Comparison of ENCODE assay signal across 16 cellular contexts in the genomic region with DNA sequence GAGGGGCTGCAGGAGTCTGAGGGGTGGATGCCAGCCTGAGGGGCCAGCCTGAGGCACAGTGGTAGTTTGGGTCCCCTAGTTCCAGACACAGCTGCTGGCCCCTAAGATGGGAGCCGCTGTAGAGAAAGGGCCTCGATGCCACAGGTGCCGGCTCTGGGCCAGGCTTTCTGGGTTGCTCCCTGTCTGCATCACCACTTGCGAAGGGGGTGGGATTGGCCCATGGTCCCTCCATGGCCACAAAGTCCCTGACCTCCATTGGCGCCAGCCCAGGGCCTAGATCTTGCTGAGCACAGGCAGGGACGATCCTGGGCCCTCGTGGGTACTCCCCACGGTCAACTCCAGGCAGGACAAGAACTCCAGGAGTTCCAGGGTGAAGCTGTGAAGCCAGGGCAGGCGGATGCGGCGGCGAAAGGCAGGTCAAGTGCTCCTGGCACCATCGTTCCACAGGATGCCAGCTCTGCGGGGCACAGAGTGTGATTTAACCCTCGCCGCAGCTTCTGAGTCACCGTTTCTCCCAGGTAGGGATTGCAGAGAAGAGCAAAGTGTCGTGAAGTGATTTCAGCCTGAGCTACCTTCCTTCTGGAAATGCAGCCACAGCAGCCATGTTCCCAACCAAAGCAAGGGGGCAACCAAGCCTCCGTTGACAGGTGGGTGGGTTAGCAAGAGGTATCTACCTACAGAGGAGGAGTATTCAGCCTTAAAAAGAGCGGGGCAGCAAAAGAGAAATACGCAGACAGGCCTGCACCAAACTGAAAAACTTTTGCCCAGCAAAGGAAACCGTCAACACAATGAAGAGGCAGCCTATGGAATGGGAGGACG. TPM values are rescaled to one million over a fixed set of nuclear protein-coding genes. Genes with fewer than 3 reads are reported as not detected.
A peak's percentile ranks its signal among the peaks of the same experiment; 100 is the strongest.
DNase-seq lines count a peak whose midpoint lies in the region; ATAC-seq and TF ChIP-seq lines count a peak whose summit lies in the region.
"Had no signal": no experiment of that assay in that cellular context is flagged by ENCODE, and none has a peak within 500 bp of the region (broad histone marks: within the 10 kb centered on the region; RNA-seq: fewer than 3 reads in every experiment).

No MANE protein-coding gene starts in this region.

- ATAC-seq in stimulated activated naive CD8-positive, alpha-beta T cell treated with anti-CD3 and anti-CD28 coated beads, Interleukin-15, amount 100 ng/mL, for 72 hours: no peak
- ATAC-seq in mucosa of descending colon (no peak), HG03469 (IDR thresholded peaks at IDR 0.05; ENCODE audit: unreplicated experiment) (no peak)
- ATAC-seq: CD8-positive, alpha-beta T cell had no signal

- no peak for TF ChIP-seq CTCF in mucosa of descending colon (IDR thresholded peaks at IDR 0.05)
- no peak for TF ChIP-seq CTCF in vagina (IDR thresholded peaks at IDR 0.05)

- TF ChIP-seq POLR2A in vagina (IDR thresholded peaks at IDR 0.05): no peak

- no peak overlapping the region for H3K4me3 Mint-ChIP-seq in stimulated activated naive CD8-positive, alpha-beta T cell treated with anti-CD3 and anti-CD28 coated beads, Interleukin-15, Interleukin-2, amounts not matched to agents 100 ng/mL and 50 ng/mL, for 24 hours
- H3K4me3 Mint-ChIP-seq in stimulated activated naive CD8-positive, alpha-beta T cell treated with anti-CD3 and anti-CD28 coated beads, Interleukin-15, amount 100 ng/mL, for 72 hours: peak overlapping the region in 1 of 2 donors; percentile 18
- H3K4me3 Mint-ChIP-seq in activated naive CD8-positive, alpha-beta T cell treated with anti-CD3 and anti-CD28 coated beads for 36 hours: no peak overlapping the region
- H3K4me3 Mint-ChIP-seq: CD8-positive, alpha-beta T cell had no signal

- H3K27me3 Mint-ChIP-seq in stimulated activated naive CD8-positive, alpha-beta T cell treated with anti-CD3 and anti-CD28 coated beads, Interleukin-15, Interleukin-2, amounts not matched to agents 100 ng/mL and 50 ng/mL, for 24 hours: peaks cover 21% of the 10 kb centered on the region
- H3K27me3 Mint-ChIP-seq in stimulated activated naive CD8-positive, alpha-beta T cell treated with anti-CD3 and anti-CD28 coated beads, Interleukin-15, amount 100 ng/mL, for 72 hours: no peaks in the 10 kb centered on the region
- H3K27me3 Mint-ChIP-seq in activated naive CD8-positive, alpha-beta T cell treated with anti-CD3 and anti-CD28 coated beads for 36 hours: peaks cover 9% of the 10 kb centered on the region

- H3K9me3 ChIP-seq in mucosa of descending colon (no peaks in the 10 kb centered on the region), vagina (no peaks in the 10 kb centered on the region)

- no peaks in the 10 kb centered on the region for H3K27me3 ChIP-seq in vagina

- H3K36me3 Mint-ChIP-seq in stimulated activated naive CD8-positive, alpha-beta T cell treated with anti-CD3 and anti-CD28 coated beads, Interleukin-15, Interleukin-2, amounts not matched to agents 100 ng/mL and 50 ng/mL, for 24 hours (ENCODE audit: low read depth): peaks cover 24% of the 10 kb centered on the region
- peaks cover 59% of the 10 kb centered on the region for H3K36me3 Mint-ChIP-seq in activated naive CD8-positive, alpha-beta T cell treated with anti-CD3 and anti-CD28 coated beads for 36 hours
- H3K36me3 Mint-ChIP-seq: CD8-positive, alpha-beta T cell had no signal

- peaks cover 37% of the 10 kb centered on the region for H3K4me1 Mint-ChIP-seq in stimulated activated naive CD8-positive, alpha-beta T cell treated with anti-CD3 and anti-CD28 coated beads, Interleukin-15, Interleukin-2, amounts not matched to agents 100 ng/mL and 50 ng/mL, for 24 hours (ENCODE audit: low read depth)
- peaks cover 59% of the 10 kb centered on the region for H3K4me1 Mint-ChIP-seq in stimulated activated naive CD8-positive, alpha-beta T cell treated with anti-CD3 and anti-CD28 coated beads, Interleukin-15, amount 100 ng/mL, for 72 hours
- peaks cover 42% of the 10 kb centered on the region for H3K4me1 Mint-ChIP-seq in activated naive CD8-positive, alpha-beta T cell treated with anti-CD3 and anti-CD28 coated beads for 36 hours

- H3K9me3 Mint-ChIP-seq in stimulated activated naive CD8-positive, alpha-beta T cell treated with anti-CD3 and anti-CD28 coated beads, Interleukin-15, Interleukin-2, amounts not matched to agents 100 ng/mL and 50 ng/mL, for 24 hours: no peaks in the 10 kb centered on the region
- H3K9me3 Mint-ChIP-seq in stimulated activated naive CD8-positive, alpha-beta T cell treated with anti-CD3 and anti-CD28 coated beads, Interleukin-15, amount 100 ng/mL, for 72 hours: no peaks in the 10 kb centered on the region
- H3K9me3 Mint-ChIP-seq in activated naive CD8-positive, alpha-beta T cell treated with anti-CD3 and anti-CD28 coated beads for 36 hours: no peaks in the 10 kb centered on the region
- H3K9me3 Mint-ChIP-seq: CD8-positive, alpha-beta T cell had no signal

- H3K4me3 ChIP-seq in mucosa of descending colon (no peak overlapping the region), vagina (no peak overlapping the region)

- H3K4me1 ChIP-seq in mucosa of descending colon (ENCODE audit: low read depth): no peaks in the 10 kb centered on the region
- H3K4me1 ChIP-seq in vagina: peaks cover 29% of the 10 kb centered on the region

- peak overlapping the region; percentile 87 for H3K27ac ChIP-seq in vagina
- H3K27ac ChIP-seq: epithelial cell of prostate, WERI-Rb-1 had no signal

- intact Hi-C loops in mucosa of descending colon (cut with DNase I, micrococcal nuclease): no loop called here
- intact Hi-C loops in vagina (cut with DNase I): no loop called here

- DNase-seq in stimulated activated naive CD8-positive, alpha-beta T cell treated with anti-CD3 and anti-CD28 coated beads, Interleukin-15, amount 100 ng/mL, for 72 hours: no peak
- no peak for DNase-seq in activated naive CD8-positive, alpha-beta T cell treated with anti-CD3 and anti-CD28 coated beads for 36 hours
- peak in 2 of 3 donors; percentile 18 to 52 for DNase-seq in mucosa of descending colon
- peak; percentile 78 to 85 for DNase-seq in vagina (ENCODE audit: extremely low spot score in 2 of 2)
- no peak for DNase-seq in cerebellum (ENCODE audit: low spot score)
- DNase-seq in NCI-H1694 (lab: John Stamatoyannopoulos, UW): no peak
- DNase-seq: activated naive CD4-positive, alpha-beta T cell; caudate nucleus; NCI-H146; NCI-H748 treated with DMSO at 0.1 percent for 48 hours; SIG-M5; WERI-Rb-1 had no signal

- H3K27ac Mint-ChIP-seq in stimulated activated naive CD8-positive, alpha-beta T cell treated with anti-CD3 and anti-CD28 coated beads, Interleukin-15, Interleukin-2, amounts not matched to agents 100 ng/mL and 50 ng/mL, for 24 hours: peak overlapping the region; percentile 30
- peak overlapping the region in 1 of 2 donors; percentile 80 for H3K27ac Mint-ChIP-seq in stimulated activated naive CD8-positive, alpha-beta T cell treated with anti-CD3 and anti-CD28 coated beads, Interleukin-15, amount 100 ng/mL, for 72 hours
- peak overlapping the region; percentile 74 for H3K27ac Mint-ChIP-seq in activated naive CD8-positive, alpha-beta T cell treated with anti-CD3 and anti-CD28 coated beads for 36 hours
- H3K27ac Mint-ChIP-seq: CD8-positive, alpha-beta T cell had no signal

- H3K36me3 ChIP-seq in mucosa of descending colon (ENCODE audit: low read depth) (no peaks in the 10 kb centered on the region), vagina (no peaks in the 10 kb centered on the region)
- H3K36me3 ChIP-seq: WERI-Rb-1 had no signal

RNA-seq across cellular contexts. Expression of a gene that starts 41.6 kb away (rescaled TPM):
- 10 to 100 TPM; 58.2 to 61.2 TPM for total RNA-seq in activated naive CD8-positive, alpha-beta T cell treated with anti-CD3 and anti-CD28 coated beads for 36 hours
- total RNA-seq in mucosa of descending colon: 10 to 100 TPM; 67.0 to 89.1 (median 76.8) TPM
- 67.5 TPM for total RNA-seq in vagina
- total RNA-seq in cerebellum: 27.8 TPM

Comparison
In these comparisons a context has a peak if more than half of its experiments do, and no peak if none do; other contexts are left out.
1. DNase-seq: peak in mucosa of descending colon (2 of 3) and vagina (2 of 2); none in stimulated activated naive CD8-positive, alpha-beta T cell treated with anti-CD3 and anti-CD28 coated beads, Interleukin-15, amount 100 ng/mL, for 72 hours (0 of 2), activated naive CD8-positive, alpha-beta T cell treated with anti-CD3 and anti-CD28 coated beads for 36 hours (single experiment), cerebellum (single experiment) and NCI-H1694 (single experiment).